In genomic region chr11:32433249-32434115, GRCh38 we compare ENCODE assay signal across 12 cellular contexts. TPM values are rescaled to one million over a fixed set of nuclear protein-coding genes. Genes with fewer than 3 reads are reported as not detected.
A peak's percentile ranks its signal among the peaks of the same experiment; 100 is the strongest.
DNase-seq lines count a peak whose midpoint lies in the region; ATAC-seq, FAIRE-seq and TF ChIP-seq lines count a peak whose summit lies in the region.
"Had no signal": no experiment of that assay in that cellular context is flagged by ENCODE, and none has a peak within 500 bp of the region (broad histone marks: within the 10 kb centered on the region; RNA-seq: fewer than 3 reads in every experiment).

No MANE protein-coding gene starts in this region.

- DNase-seq in left ventricle myocardium inferior (no peak), left ventricle myocardium superior (no peak), astrocyte (ENCODE audit: low read depth) (no peak), upper lobe of right lung (no peak)
- DNase-seq in activated CD4-positive, CD25-positive, alpha-beta regulatory T cell (lab: John Stamatoyannopoulos, UW), result no peak
- DNase-seq in stimulated activated CD8-positive, alpha-beta memory T cell treated with anti-CD3 and anti-CD28 coated beads, Interleukin-4, amount 100 ng/mL, for 48 hours, result no peak
- DNase-seq: NCI-H1092 had no signal

- H3K9ac ChIP-seq in astrocyte (ENCODE audit: low read length), result no peak overlapping the region
- H3K9ac ChIP-seq in muscle layer of colon (ENCODE audit: low read length), result no peak overlapping the region

- no peaks in the 10 kb centered on the region for H3K79me2 ChIP-seq in astrocyte (ENCODE audit: insufficient read depth, low read length)

- intact Hi-C loops in left ventricle myocardium inferior (cut with micrococcal nuclease), result no loop called here
- intact Hi-C loops in left ventricle myocardium superior (cut with micrococcal nuclease), result no loop called here
- intact Hi-C loops in upper lobe of right lung (cut with DNase I), result no loop called here

- no peak for FAIRE-seq in astrocyte (lab: Jason Lieb, UNC)
- FAIRE-seq: GM12891 had no signal

- H3K9me3 ChIP-seq in left ventricle myocardium inferior (replicated peaks), result no peaks in the 10 kb centered on the region
- H3K9me3 ChIP-seq in astrocyte (ENCODE audit: insufficient read depth, low read depth, low read length), result peaks cover 3% of the 10 kb centered on the region
- H3K9me3 ChIP-seq in muscle layer of colon (ENCODE audit: low read length), result no peaks in the 10 kb centered on the region
- H3K9me3 ChIP-seq in upper lobe of right lung, result no peaks in the 10 kb centered on the region

- H3K27me3 Mint-ChIP-seq in astrocyte (ENCODE audit: low read depth, unreplicated experiment), result peaks cover 83% of the 10 kb centered on the region

- no peak for ATAC-seq in left ventricle myocardium superior
- no peak for ATAC-seq in upper lobe of right lung
- no peak for ATAC-seq in HG02610 (IDR thresholded peaks at IDR 0.05; ENCODE audit: unreplicated experiment)

- H3K4me1 ChIP-seq in left ventricle myocardium inferior (peaks cover 72% of the 10 kb centered on the region), astrocyte (ENCODE audit: insufficient read depth, low read length) (no peaks in the 10 kb centered on the region), muscle layer of colon (ENCODE audit: insufficient read depth, low read length) (no peaks in the 10 kb centered on the region), upper lobe of right lung (peaks cover 8% of the 10 kb centered on the region)

- H3K4me2 ChIP-seq in astrocyte (ENCODE audit: low read length), result peak overlapping the region; percentile 68

- no peak overlapping the region for H3K4me3 Mint-ChIP-seq in astrocyte (ENCODE audit: unreplicated experiment)

- H3K36me3 ChIP-seq in left ventricle myocardium inferior (no peaks in the 10 kb centered on the region), astrocyte (ENCODE audit: insufficient read depth, low read length) (no peaks in the 10 kb centered on the region), muscle layer of colon (ENCODE audit: insufficient read depth, low read length) (no peaks in the 10 kb centered on the region), upper lobe of right lung (no peaks in the 10 kb centered on the region)

- peaks cover 100% of the 10 kb centered on the region for H3K27me3 ChIP-seq in left ventricle myocardium inferior (ENCODE audit: low read depth)
- H3K27me3 ChIP-seq in astrocyte (ENCODE audit: insufficient read depth, low read length), result peaks cover 91% of the 10 kb centered on the region
- H3K27me3 ChIP-seq in muscle layer of colon (ENCODE audit: control insufficient read depth in 1 of 2, insufficient read depth in 2 of 2, low read length in 2 of 2), result peaks cover 47 to 97% of the 10 kb centered on the region in 2 donors
- H3K27me3 ChIP-seq in upper lobe of right lung, result peaks cover 100% of the 10 kb centered on the region

- TF ChIP-seq CTCF in left ventricle myocardium inferior (IDR thresholded peaks at IDR 0.05; ENCODE audit: borderline replicate concordance) (no peak), astrocyte (IDR thresholded peaks at IDR 0.05; ENCODE audit: insufficient read depth, low read depth, low read length) (no peak), upper lobe of right lung (IDR thresholded peaks at IDR 0.05) (no peak)

- peak overlapping the region; percentile 92 for H3K27ac ChIP-seq in left ventricle myocardium inferior (replicated peaks)
- H3K27ac ChIP-seq in astrocyte (ENCODE audit: low read depth, low read length), result no peak overlapping the region
- H3K27ac ChIP-seq in muscle layer of colon (ENCODE audit: low read depth, low read length), result no peak overlapping the region
- H3K27ac ChIP-seq in upper lobe of right lung, result no peak overlapping the region
- H3K27ac ChIP-seq: VCaP had no signal

- H3K4me3 ChIP-seq in left ventricle myocardium inferior (peak overlapping the region; percentile 72), astrocyte (ENCODE audit: insufficient read depth, low read depth, low read length) (peak overlapping the region; percentile 31), muscle layer of colon (ENCODE audit: low read depth in 1 of 2, low read length in 2 of 2) (peak overlapping the region; percentile 7 to 32), upper lobe of right lung (peak overlapping the region; percentile 21)

- peak overlapping the region; percentile 16 for H2AFZ ChIP-seq in astrocyte (ENCODE audit: low read depth, low read length)

- H3K36me3 Mint-ChIP-seq in astrocyte (ENCODE audit: low read depth, unreplicated experiment), result peaks cover 4% of the 10 kb centered on the region

- peak overlapping the region; percentile 69 for H3K27ac Mint-ChIP-seq in astrocyte (ENCODE audit: unreplicated experiment)

- H3K4me1 Mint-ChIP-seq in astrocyte (ENCODE audit: low read depth, unreplicated experiment), result peaks cover 2% of the 10 kb centered on the region

- H3K9me3 Mint-ChIP-seq in astrocyte (ENCODE audit: unreplicated experiment), result peaks cover 37% of the 10 kb centered on the region

- peaks cover 3% of the 10 kb centered on the region for H4K20me1 ChIP-seq in astrocyte (ENCODE audit: insufficient read depth, low read length)

RNA-seq across cellular contexts. Expression of gene WT1, which starts 1.9 kb away (rescaled TPM):
- total RNA-seq in left ventricle myocardium inferior (2.0 TPM), left ventricle myocardium superior (2.6 TPM), astrocyte (0.45 and 1.4 TPM in 2 replicates), upper lobe of right lung (1.5 TPM)
- total RNA-seq: fibroblast of lung had no signal

Comparison
In these comparisons a context has a peak if more than half of its experiments do, and no peak if none do; other contexts are left out.
1. H3K4me3 ChIP-seq: peak in every context shown above with its lines; median percentile 72 in left ventricle myocardium inferior; 31 in astrocyte; 21 in upper lobe of right lung; 20 in muscle layer of colon.